ENCODE assay signal across 11 cellular contexts in genomic region chr4:86898562-86898961, GRCh38. TPM values are rescaled to one million over a fixed set of nuclear protein-coding genes. Genes with fewer than 3 reads are reported as not detected.
A peak's percentile ranks its signal among the peaks of the same experiment; 100 is the strongest.
DNase-seq lines count a peak whose midpoint lies in the region; ATAC-seq and TF ChIP-seq lines count a peak whose summit lies in the region.
"Had no signal": no experiment of that assay in that cellular context is flagged by ENCODE, and none has a peak within 500 bp of the region (broad histone marks: within the 10 kb centered on the region; RNA-seq: fewer than 3 reads in every experiment).

No MANE protein-coding gene starts in this region.

- H3K27ac ChIP-seq in A673 (ENCODE audit: low read depth, low read length, poor library complexity, severe bottlenecking) (no peak overlapping the region), Panc1 (ENCODE audit: low read length) (no peak overlapping the region)
- H3K27ac ChIP-seq: pancreas had no signal

- in situ Hi-C loops in Panc1 (cut with HindIII; ENCODE audit: low pct_unique_long_range_greater_than_20kb, low sequenced_read_pairs) = no loop called here

- intact Hi-C loops in A673 (cut with micrococcal nuclease; ENCODE audit: unreplicated experiment) (loop anchor here (5.0 kb wide), 1 partner anchor 334 kb away; no protein-coding TSS in a partner anchor), Panc1 (cut with micrococcal nuclease; ENCODE audit: unreplicated experiment) (no loop called here)

- no peaks in the 10 kb centered on the region for H3K9me3 ChIP-seq in A673 (ENCODE audit: low read depth, low read length, poor library complexity, severe bottlenecking)
- H3K9me3 ChIP-seq in Panc1 (ENCODE audit: control insufficient read depth, insufficient read depth, low read depth, low read length) = no peaks in the 10 kb centered on the region
- H3K9me3 ChIP-seq: pancreas had no signal

- CTCF ChIA-PET in A673 (lab: Charles Lee) = no interaction called here
- CTCF ChIA-PET in Panc1 (lab: Charles Lee) = no interaction called here

- H3K4me1 ChIP-seq in A673 (ENCODE audit: insufficient read depth, low read length, poor library complexity, severe bottlenecking) = peaks cover 8% of the 10 kb centered on the region
- H3K4me1 ChIP-seq in Panc1 (ENCODE audit: control insufficient read depth, insufficient read depth, low read length) = no peaks in the 10 kb centered on the region
- H3K4me1 ChIP-seq: pancreas had no signal

- BruUV-seq in A673 (replicated peaks; lab: Mats Ljungman, UMichigan) = no TSS peak
- no TSS peak for BruUV-seq in Panc1 (replicated peaks; lab: Mats Ljungman, UMichigan)

- H3K4me3 ChIP-seq in A673 (ENCODE audit: low read depth, low read length, poor library complexity, severe bottlenecking) (no peak overlapping the region), Panc1 (ENCODE audit: low read depth in 2 of 2, low read length in 2 of 2) (no peak overlapping the region), fibroblast of pulmonary artery (replicated peaks; ENCODE audit: low read depth, low read length) (no peak overlapping the region)
- H3K4me3 ChIP-seq: pancreas had no signal

- DNase-seq in A673 (ENCODE audit: low spot score) = no peak
- no peak for DNase-seq in Panc1 (ENCODE audit: low read depth, low spot score)
- DNase-seq in fibroblast of pulmonary artery (ENCODE audit: low read depth) = peak; percentile 39
- no peak for DNase-seq in cortex of kidney (lab: John Stamatoyannopoulos, UW)
- no peak for DNase-seq in NCI-H345 (lab: John Stamatoyannopoulos, UW)
- no peak for DNase-seq in HuH-7 (ENCODE audit: low spot score)
- DNase-seq: effector memory CD4-positive, alpha-beta T cell; pancreas had no signal

- peak; percentile 31; the same call in 1 of the 2 replicates for TF ChIP-seq CTCF in A673 (conservative IDR thresholded peaks at IDR 0.05; ENCODE audit: low read depth, low read length)
- TF ChIP-seq CTCF in GM12872 (IDR thresholded peaks at IDR 0.05; ENCODE audit: insufficient read depth, low read depth, low read length) = peak; percentile 27; the same call in 1 of the 3 replicates
- peak; percentile 66 for TF ChIP-seq CTCF in Panc1 (IDR thresholded peaks at IDR 0.05)
- TF ChIP-seq CTCF in fibroblast of pulmonary artery (IDR thresholded peaks at IDR 0.05; ENCODE audit: low read length, missing control alignments) = peak; percentile 23

- H3K27me3 ChIP-seq in A673 (replicated peaks; ENCODE audit: insufficient read depth, low read depth, low read length, poor library complexity) (no peaks in the 10 kb centered on the region), Panc1 (ENCODE audit: control insufficient read depth, insufficient read depth, low read length) (no peaks in the 10 kb centered on the region)
- H3K27me3 ChIP-seq: pancreas had no signal

- ATAC-seq in Panc1 (peak; percentile 74; the same call in 1 of the 2 replicates), GM18511 (IDR thresholded peaks at IDR 0.05; ENCODE audit: unreplicated experiment) (no peak)
- ATAC-seq: activated T-helper 17 cell treated with anti-CD3 and anti-CD28 coated beads, Interleukin-2, amount 50 U/mL, for 72 hours had no signal

- H3K36me3 ChIP-seq in A673 (ENCODE audit: insufficient read depth, low read length, poor library complexity, severe bottlenecking) (no peaks in the 10 kb centered on the region), Panc1 (ENCODE audit: control insufficient read depth, insufficient read depth, low read length) (no peaks in the 10 kb centered on the region)
- H3K36me3 ChIP-seq: pancreas had no signal

- POLR2A ChIA-PET in A673 (lab: Charles Lee; ENCODE audit: low non-redundant PET) (no interaction called here), Panc1 (lab: Charles Lee) (no interaction called here)

RNA-seq across cellular contexts. Expression of gene C4orf36, which starts 6.3 kb away (rescaled TPM):
- total RNA-seq in A673 (2021) (3.1 and 5.3 TPM in 2 replicates), Panc1 (2021; ENCODE audit: unreplicated experiment) (0.26 TPM)
- polyA plus RNA-seq in Panc1 (2012; ENCODE audit: insufficient read length) = 0.79 TPM
- total RNA-seq: activated T-helper 17 cell treated with anti-CD3 and anti-CD28 coated beads, Interleukin-2, amount 50 U/mL, for 72 hours had no signal

RNA-seq across cellular contexts. Expression of gene AFF1, which starts 36.2 kb away (rescaled TPM):
- total RNA-seq in A673 (2021) = 60.1 and 65.4 TPM in 2 replicates
- 23.9 TPM for total RNA-seq in Panc1 (2021; ENCODE audit: unreplicated experiment)
- polyA plus RNA-seq in Panc1 (2012; ENCODE audit: insufficient read length) = 5.1 TPM

RNA-seq across cellular contexts. Expression of gene SLC10A6, which starts 49.4 kb away (rescaled TPM):
- total RNA-seq in A673 (2021) (0.26 TPM in 1 of 2 replicates, not detected in the other), Panc1 (2021; ENCODE audit: unreplicated experiment) (not detected)
- polyA plus RNA-seq in Panc1 (2012; ENCODE audit: insufficient read length) = not detected
- total RNA-seq: activated T-helper 17 cell treated with anti-CD3 and anti-CD28 coated beads, Interleukin-2, amount 50 U/mL, for 72 hours had no signal
